8 cellular contexts compared by ENCODE assay signal in the genomic region with DNA sequence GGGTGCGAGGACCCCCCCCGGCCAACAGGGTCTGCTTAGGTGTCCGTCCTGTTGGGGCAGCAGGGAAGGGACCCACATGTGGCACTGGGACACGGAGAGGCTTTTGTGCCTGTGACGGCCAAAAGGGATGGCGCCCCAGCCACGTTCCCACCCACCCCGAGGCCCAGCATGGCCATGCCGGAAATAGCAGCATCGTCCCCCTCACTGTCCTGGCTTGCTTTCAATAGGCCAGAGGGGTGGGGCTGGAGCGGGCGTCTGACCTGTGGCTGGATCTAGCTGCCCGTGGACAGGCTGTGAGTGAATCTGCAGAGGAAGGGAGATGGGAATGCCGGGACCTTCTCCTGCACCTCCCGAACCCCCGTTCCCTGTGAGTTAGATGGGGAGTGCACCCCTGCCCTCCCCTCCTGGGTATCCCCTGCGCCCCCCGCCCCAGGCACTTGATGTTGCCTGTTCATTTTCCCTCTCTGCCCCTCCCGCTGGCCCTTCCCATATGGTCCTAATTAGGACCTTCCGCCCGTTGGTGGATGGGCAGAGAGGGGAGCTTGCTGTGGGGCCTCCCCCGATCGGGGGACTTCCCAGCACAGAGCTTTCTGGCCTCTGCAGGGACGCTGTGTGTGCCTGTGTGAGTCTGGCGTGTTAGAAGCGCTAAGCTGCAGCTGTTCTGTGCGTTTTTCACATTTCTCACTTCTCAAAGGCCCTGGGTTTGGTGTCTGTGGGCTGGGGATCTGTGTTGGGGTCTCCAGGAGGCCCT.
DNase-seq lines count a peak whose midpoint lies in the region; ATAC-seq and TF ChIP-seq lines count a peak whose summit lies in the region.

No MANE protein-coding gene starts in this region.

- H3K27ac Mint-ChIP-seq in activated T-cell treated with anti-CD3 and anti-CD28 coated beads, Interleukin-2, amount 50 U/mL, for 24 hours, result peak overlapping the region; percentile 92

- H3K27me3 Mint-ChIP-seq in activated T-cell treated with anti-CD3 and anti-CD28 coated beads, Interleukin-2, amount 50 U/mL, for 24 hours, result no peaks in the 10 kb centered on the region

- TF ChIP-seq EP300 in stomach (IDR thresholded peaks at IDR 0.05), result no peak

- TF ChIP-seq POLR2A in stomach (IDR thresholded peaks at IDR 0.05), result no peak

- no peaks in the 10 kb centered on the region for H3K27me3 ChIP-seq in stomach

- ATAC-seq in left cardiac atrium, result peak; percentile 7 to 28
- no peak for ATAC-seq in left lobe of liver

- no peaks in the 10 kb centered on the region for H3K9me3 Mint-ChIP-seq in activated T-cell treated with anti-CD3 and anti-CD28 coated beads, Interleukin-2, amount 50 U/mL, for 24 hours

- no peaks in the 10 kb centered on the region for H3K36me3 Mint-ChIP-seq in activated T-cell treated with anti-CD3 and anti-CD28 coated beads, Interleukin-2, amount 50 U/mL, for 24 hours (ENCODE audit: low read depth)

- TF ChIP-seq CTCF in stomach (IDR thresholded peaks at IDR 0.05), result no peak

- 57 to 73% (median 69%) methylated on average over 22 to 27 of the region's 27 CpGs for WGBS in stomach, 5 donors

- peak overlapping the region; percentile 78 for H3K4me3 Mint-ChIP-seq in activated T-cell treated with anti-CD3 and anti-CD28 coated beads, Interleukin-2, amount 50 U/mL, for 24 hours

- peaks cover 82 to 98% (median 87%) of the 10 kb centered on the region in 4 donors for H3K4me1 ChIP-seq in stomach

- H3K9me3 ChIP-seq in stomach, result no peaks in the 10 kb centered on the region

- H3K36me3 ChIP-seq in stomach, result peaks cover 0 to 20% (median 3%) of the 10 kb centered on the region in 4 donors

- peaks cover 99% of the 10 kb centered on the region for H3K4me1 Mint-ChIP-seq in activated T-cell treated with anti-CD3 and anti-CD28 coated beads, Interleukin-2, amount 50 U/mL, for 24 hours (ENCODE audit: low read depth)

- H3K4me3 ChIP-seq in stomach, result peak overlapping the region in 1 of 4 donors; percentile 10

- peak overlapping the region in 4 of 5 donors; percentile 7 to 93 (median 32) for H3K27ac ChIP-seq in stomach

- intact Hi-C loops in left cardiac atrium (cut with DNase I), result loop anchor here in 1 of 2 donors (5.0 kb wide), 1 partner anchor 59 kb away; no protein-coding TSS in a partner anchor
- intact Hi-C loops in stomach (cut with DNase I; ENCODE audit: low total_unique reads), result loop anchor here (5.0 kb wide), 1 partner anchor 59 kb away; no protein-coding TSS in a partner anchor

- peak; percentile 77 for DNase-seq in activated effector memory CD4-positive, alpha-beta T cell treated with anti-CD3 and anti-CD28 coated beads, Interleukin-2, amount 50 U/mL, for 16 hours
- DNase-seq in activated effector memory CD4-positive, alpha-beta T cell treated with Interleukin-2 at 50 U/mL for 16 hours, result no peak
- peak; percentile 73 for DNase-seq in activated T-cell treated with anti-CD3 and anti-CD28 coated beads, Interleukin-2, amount 50 U/mL, for 24 hours
- DNase-seq in left cardiac atrium (peak; percentile 67), stomach (no peak), left lobe of liver (ENCODE audit: low spot score) (no peak), SW480 (ENCODE audit: low spot score) (no peak), OCI-M2 (lab: John Stamatoyannopoulos, UW; ENCODE audit: unreplicated experiment) (no peak)

Comparison
In these comparisons a context has a peak if more than half of its experiments do, and no peak if none do; other contexts are left out.
1. DNase-seq: peak in activated effector memory CD4-positive, alpha-beta T cell treated with anti-CD3 and anti-CD28 coated beads, Interleukin-2, amount 50 U/mL, for 16 hours (single experiment), activated T-cell treated with anti-CD3 and anti-CD28 coated beads, Interleukin-2, amount 50 U/mL, for 24 hours (single experiment) and left cardiac atrium (single experiment); none in activated effector memory CD4-positive, alpha-beta T cell treated with Interleukin-2 at 50 U/mL for 16 hours (single experiment), stomach (single experiment), left lobe of liver (single experiment), SW480 (single experiment) and OCI-M2 (single experiment).